In genomic region chr12:4238577-4238976, GRCh38 we compare ENCODE assay signal across 27 cellular contexts.
"Had no signal": no experiment of that assay in that cellular context is flagged by ENCODE, and none has a peak within 500 bp of the region (broad histone marks: within the 10 kb centered on the region; RNA-seq: fewer than 3 reads in every experiment).

No MANE protein-coding gene starts in this region.

- ATAC-seq: stimulated activated effector memory CD8-positive, alpha-beta T cell treated with anti-CD3 and anti-CD28 coated beads, Interleukin-12 subunit alpha, Interleukin-12 subunit beta, amount 100 ng/mL, for 72 hours; stimulated activated naive B cell treated with anti-CD40 and anti-IgM and Interleukin-4, amounts not matched to agents 10 μg/mL and 1 μg/mL and 100 μg/mL, for 72 hours; stimulated activated naive CD8-positive, alpha-beta T cell treated with anti-CD3 and anti-CD28 coated beads, Interleukin-15, amount 100 ng/mL, for 72 hours; stimulated activated naive CD8-positive, alpha-beta T cell treated with anti-CD3 and anti-CD28 coated beads, Interleukin-15, Interleukin-2, amounts not matched to agents 100 U/mL and 50 U/mL, for 24 hours; upper lobe of right lung had no signal

- H3K4me1 ChIP-seq: stomach, suprapubic skin, testis, thyroid gland, tibial artery, tibial nerve, transverse colon, upper lobe of right lung, uterus, vagina had no signal

- H3K27ac ChIP-seq: stomach, suprapubic skin, testis, thoracic aorta, thyroid gland, tibial artery, tibial nerve, transverse colon, upper lobe of left lung, upper lobe of right lung, uterus, vagina had no signal

- H3K4me3 ChIP-seq: stomach, suprapubic skin, testis, thoracic aorta, thyroid gland, tibial artery, tibial nerve, transverse colon, upper lobe of left lung, upper lobe of right lung, uterus, vagina had no signal

- H3K36me3 ChIP-seq: stomach, suprapubic skin, thoracic aorta, thyroid gland, tibial artery, tibial nerve, transverse colon, upper lobe of left lung, upper lobe of right lung, uterus, vagina had no signal

- DNase-seq: stimulated activated CD4-positive, alpha-beta T cell treated with anti-CD3 and anti-CD28 coated beads, Interleukin-2, amount 100 ng/mL, for 48 hours; stimulated activated CD4-positive, alpha-beta T cell treated with anti-CD3 and anti-CD28 coated beads, Interleukin-4, amount 100 ng/mL, for 1 hour; stimulated activated CD4-positive, alpha-beta T cell treated with anti-CD3 and anti-CD28 coated beads, Interleukin-4, amount 100 ng/mL, for 24 hours; stimulated activated CD4-positive, alpha-beta T cell treated with anti-CD3 and anti-CD28 coated beads, Interleukin-4, amount 100 ng/mL, for 4 hours; stimulated activated CD8-positive, alpha-beta memory T cell treated with anti-CD3 and anti-CD28 coated beads, Interleukin-4, amount 100 ng/mL, for 48 hours; stimulated activated naive B cell treated with anti-CD40 and anti-IgM and Interleukin-4, amounts not matched to agents 10 μg/mL and 1 μg/mL and 100 μg/mL, for 72 hours; stimulated activated naive CD4-positive, alpha-beta T cell; stimulated activated naive CD4-positive, alpha-beta T cell treated with Interleukin-2 at 50 U/mL for 16 hours; stimulated activated naive CD8-positive, alpha-beta T cell treated with anti-CD3 and anti-CD28 coated beads, Interleukin-15, amount 100 ng/mL, for 72 hours; stimulated activated naive CD8-positive, alpha-beta T cell treated with anti-CD3 and anti-CD28 coated beads, Interleukin-15, Interleukin-2, amounts not matched to agents 100 U/mL and 50 U/mL, for 24 hours; stomach; substantia nigra; testis; thyroid gland; tibial artery; transverse colon; trophoblast cell; upper lobe of left lung; upper lobe of right lung; uterus had no signal

- H3K9me3 ChIP-seq: testis, thyroid gland, upper lobe of right lung, uterus had no signal

- H3K27me3 ChIP-seq: testis, thyroid gland, tibial nerve, transverse colon, upper lobe of left lung, upper lobe of right lung, uterus, vagina had no signal

- H3K27ac Mint-ChIP-seq: stimulated activated effector memory CD8-positive, alpha-beta T cell treated with anti-CD3 and anti-CD28 coated beads, Interleukin-12 subunit alpha, Interleukin-12 subunit beta, amount 100 ng/mL, for 72 hours; stimulated activated naive CD8-positive, alpha-beta T cell treated with anti-CD3 and anti-CD28 coated beads, Interleukin-15, amount 100 ng/mL, for 72 hours; stimulated activated naive CD8-positive, alpha-beta T cell treated with anti-CD3 and anti-CD28 coated beads, Interleukin-15, Interleukin-2, amounts not matched to agents 100 ng/mL and 50 ng/mL, for 24 hours; type B pancreatic cell had no signal

- H3K4me3 Mint-ChIP-seq: stimulated activated effector memory CD8-positive, alpha-beta T cell treated with anti-CD3 and anti-CD28 coated beads, Interleukin-12 subunit alpha, Interleukin-12 subunit beta, amount 100 ng/mL, for 72 hours; stimulated activated naive B cell treated with anti-CD40 and anti-IgM and Interleukin-4, amounts not matched to agents 10 μg/mL and 1 μg/mL and 100 μg/mL, for 72 hours; stimulated activated naive CD8-positive, alpha-beta T cell treated with anti-CD3 and anti-CD28 coated beads, Interleukin-15, amount 100 ng/mL, for 72 hours; stimulated activated naive CD8-positive, alpha-beta T cell treated with anti-CD3 and anti-CD28 coated beads, Interleukin-15, Interleukin-2, amounts not matched to agents 100 ng/mL and 50 ng/mL, for 24 hours; type B pancreatic cell had no signal

- H3K36me3 Mint-ChIP-seq: stimulated activated effector memory CD8-positive, alpha-beta T cell treated with anti-CD3 and anti-CD28 coated beads, Interleukin-12 subunit alpha, Interleukin-12 subunit beta, amount 100 ng/mL, for 72 hours had no signal
